In genomic region chr5:13860176-13860575, GRCh38 we compare ENCODE assay signal across 16 cellular contexts.
DNase-seq lines count a peak whose midpoint lies in the region; ATAC-seq lines count a peak whose summit lies in the region.
"Had no signal": no experiment of that assay in that cellular context is flagged by ENCODE, and none has a peak within 500 bp of the region (broad histone marks: within the 10 kb centered on the region; RNA-seq: fewer than 3 reads in every experiment).

No MANE protein-coding gene starts in this region.

- DNase-seq in NCI-H748 (lab: John Stamatoyannopoulos, UW; ENCODE audit: unreplicated experiment): peak; percentile 74
- no peak for DNase-seq in NCI-H748 treated with DMSO at 0.1 percent for 48 hours (lab: John Stamatoyannopoulos, UW)
- peak; percentile 57 for DNase-seq in NCI-H446 treated with DMSO at 0.1 percent for 48 hours (lab: John Stamatoyannopoulos, UW)
- peak; percentile 86 for DNase-seq in kidney glomerular epithelial cell (lab: John Stamatoyannopoulos, UW)
- no peak for DNase-seq in hypothalamus (lab: John Stamatoyannopoulos, UW)
- DNase-seq in GDM1 (lab: John Stamatoyannopoulos, UW): no peak
- DNase-seq: C1 segment of cervical spinal cord, IMR-90, Karpas-422, MG63, NCI-H1092, NCI-H146, NCI-H510A, OCI-M1, SJCRH30 had no signal

- ATAC-seq in HG03521 (IDR thresholded peaks at IDR 0.05; ENCODE audit: unreplicated experiment): no peak

Comparison
In these comparisons a context has a peak if more than half of its experiments do, and no peak if none do; other contexts are left out.
1. DNase-seq: peak in NCI-H748 (single experiment), NCI-H446 treated with DMSO at 0.1 percent for 48 hours (single experiment) and kidney glomerular epithelial cell (single experiment); none in NCI-H748 treated with DMSO at 0.1 percent for 48 hours (single experiment), hypothalamus (0 of 51) and GDM1 (single experiment).